ENCODE assay signal across 22 cellular contexts in genomic region chr9:93903886-93904648, GRCh38. TPM values are rescaled to one million over a fixed set of nuclear protein-coding genes. Genes with fewer than 3 reads are reported as not detected.
"Had no signal": no experiment of that assay in that cellular context is flagged by ENCODE, and none has a peak within 500 bp of the region (broad histone marks: within the 10 kb centered on the region; RNA-seq: fewer than 3 reads in every experiment).

No MANE protein-coding gene starts in this region.

- H3K27me3 ChIP-seq: gastrocnemius medialis, upper lobe of left lung had no signal

- H3K27ac ChIP-seq: dorsolateral prefrontal cortex, gastrocnemius medialis, heart left ventricle, parathyroid adenoma, SJCRH30, upper lobe of left lung had no signal

- H3K4me3 ChIP-seq: dorsolateral prefrontal cortex, gastrocnemius medialis, heart left ventricle, lung, SJCRH30, upper lobe of left lung had no signal

- H3K36me3 ChIP-seq: gastrocnemius medialis, heart left ventricle, SJCRH30, upper lobe of left lung had no signal

- H3K79me2 ChIP-seq: parathyroid adenoma had no signal

- H3K4me3 Mint-ChIP-seq: stimulated activated naive CD8-positive, alpha-beta T cell treated with anti-CD3 and anti-CD28 coated beads, Interleukin-15, Interleukin-2, amounts not matched to agents 100 ng/mL and 50 ng/mL, for 24 hours had no signal

- H3K9ac ChIP-seq: parathyroid adenoma had no signal

- H3K4me1 ChIP-seq: gastrocnemius medialis, heart left ventricle, parathyroid adenoma, SJCRH30, upper lobe of left lung had no signal

- H3K27ac Mint-ChIP-seq: stimulated activated naive CD8-positive, alpha-beta T cell treated with anti-CD3 and anti-CD28 coated beads, Interleukin-15, Interleukin-2, amounts not matched to agents 100 ng/mL and 50 ng/mL, for 24 hours had no signal

- DNase-seq: activated CD4-positive, alpha-beta T cell treated with anti-CD3 and anti-CD28 coated beads, Interleukin-2, amount 50 U/mL, for 1 hour; activated CD4-positive, CD25-positive, alpha-beta regulatory T cell; activated gamma-delta T cell; erythroblast; heart left ventricle; left colon; midbrain; retina; SJCRH30; small intestine; upper lobe of left lung had no signal

- ATAC-seq: gastrocnemius medialis, heart left ventricle, left colon had no signal

- H2AFZ ChIP-seq: parathyroid adenoma had no signal

- H3K9me3 ChIP-seq: gastrocnemius medialis, SJCRH30, upper lobe of left lung had no signal

- H3K9me3 Mint-ChIP-seq: stimulated activated naive CD8-positive, alpha-beta T cell treated with anti-CD3 and anti-CD28 coated beads, Interleukin-15, Interleukin-2, amounts not matched to agents 100 ng/mL and 50 ng/mL, for 24 hours had no signal

- FAIRE-seq: astrocyte, bronchial epithelial cell, small intestine, TTC549 had no signal

RNA-seq across cellular contexts. Expression of gene BARX1, which starts 51.1 kb away (rescaled TPM):
- total RNA-seq: bronchial epithelial cell; gastrocnemius medialis; heart left ventricle; lung; myocyte; SJCRH30; T-helper 2 cell treated with Interferon-gamma antibody and Interleukin-4, amounts not matched to agents 100 ng/mL and 5 ng/mL, for 36 hours; temporal lobe; upper lobe of left lung had no signal
- polyA plus RNA-seq: heart left ventricle had no signal
